Comparison of ENCODE assay signal across 18 cellular contexts in genomic region chr12:89326260-89327040, GRCh38. TPM values are rescaled to one million over a fixed set of nuclear protein-coding genes. Genes with fewer than 3 reads are reported as not detected.
A peak's percentile ranks its signal among the peaks of the same experiment; 100 is the strongest.
DNase-seq lines count a peak whose midpoint lies in the region; ATAC-seq, FAIRE-seq and TF ChIP-seq lines count a peak whose summit lies in the region.
"Had no signal": no experiment of that assay in that cellular context is flagged by ENCODE, and none has a peak within 500 bp of the region (broad histone marks: within the 10 kb centered on the region; RNA-seq: fewer than 3 reads in every experiment).

No MANE protein-coding gene starts in this region.

- H3K23ac ChIP-seq in mesenchymal stem cell (ENCODE audit: low read length in 2 of 2), result no peak overlapping the region

- no peak overlapping the region for H3K14ac ChIP-seq in mesenchymal stem cell (ENCODE audit: low read length in 2 of 2)

- H4K8ac ChIP-seq in mesenchymal stem cell (ENCODE audit: low read length), result no peak overlapping the region

- DNase-seq in fibroblast of villous mesenchyme (ENCODE audit: low read depth) (peak; percentile 61), mesenchymal stem cell (peak; percentile 66), upper lobe of left lung (no peak)
- no peak for DNase-seq in activated naive CD4-positive, alpha-beta T cell (lab: John Stamatoyannopoulos, UW)
- DNase-seq: amniotic stem cell; DMS153; KBM-7; midbrain; NCI-H1048; NCI-H748 treated with DMSO at 0.1 percent for 48 hours; stimulated activated CD4-positive, alpha-beta T cell treated with anti-CD3 and anti-CD28 coated beads, Interleukin-4, amount 100 ng/mL, for 4 hours; SW 1271; WERI-Rb-1 had no signal

- no peak overlapping the region for H3K9ac ChIP-seq in mesenchymal stem cell (ENCODE audit: low read length)

- H3K27ac ChIP-seq in mesenchymal stem cell (ENCODE audit: low read length, poor library complexity, severe bottlenecking), result no peak overlapping the region
- H3K27ac ChIP-seq in upper lobe of left lung, result peak overlapping the region in 3 of 4 donors; percentile 14 to 46 (median 46)
- H3K27ac ChIP-seq: WERI-Rb-1 had no signal

- H3K4me1 ChIP-seq in mesenchymal stem cell (ENCODE audit: control insufficient read depth, insufficient read depth, low read depth, low read length) (no peaks in the 10 kb centered on the region), upper lobe of left lung (peaks cover 9 to 25% (median 15%) of the 10 kb centered on the region in 4 donors)

- no peak overlapping the region for H4K91ac ChIP-seq in mesenchymal stem cell (ENCODE audit: low read length)

- peak overlapping the region in 1 of 2 experiments; percentile 87 for H3K18ac ChIP-seq in mesenchymal stem cell (ENCODE audit: low read depth in 1 of 2, low read length in 2 of 2)

- no peak for TF ChIP-seq CTCF in fibroblast of villous mesenchyme (IDR thresholded peaks at IDR 0.05; ENCODE audit: insufficient read depth, low read depth, low read length)
- TF ChIP-seq CTCF in upper lobe of left lung (IDR thresholded peaks at IDR 0.05), result no peak

- WGBS in mesenchymal stem cell, result 0% methylated on average over 4 of the region's 9 CpGs
- 52 to 61% methylated on average over 9 of the region's 9 CpGs for WGBS in upper lobe of left lung, 2 donors

- TF ChIP-seq EP300 in upper lobe of left lung (IDR thresholded peaks at IDR 0.05), result no peak

- H3K9me3 ChIP-seq in mesenchymal stem cell (ENCODE audit: control insufficient read depth, low read length) (peaks cover 23% of the 10 kb centered on the region), upper lobe of left lung (peaks cover 0 to 12% (median 0%) of the 10 kb centered on the region in 4 donors)

- no peak overlapping the region for H2AK5ac ChIP-seq in mesenchymal stem cell (ENCODE audit: low read length, severe bottlenecking)

- no peak for ATAC-seq in upper lobe of left lung (ENCODE audit: low FRiP score in 2 of 2)
- no peak for ATAC-seq in GM18519 (IDR thresholded peaks at IDR 0.05; ENCODE audit: low FRiP score, unreplicated experiment)
- ATAC-seq in HG02885 (IDR thresholded peaks at IDR 0.05; ENCODE audit: poor library complexity, unreplicated experiment), result no peak

- peak; percentile 98 for FAIRE-seq in TTC549 (lab: Jason Lieb, UNC)
- FAIRE-seq: frontal cortex, RCC 7860 had no signal

- H3K79me1 ChIP-seq in mesenchymal stem cell (replicated peaks; ENCODE audit: low read length, poor library complexity, severe bottlenecking), result no peaks in the 10 kb centered on the region

- no peak overlapping the region for H2BK120ac ChIP-seq in mesenchymal stem cell (ENCODE audit: low read depth, low read length)

- no peak overlapping the region for H2BK12ac ChIP-seq in mesenchymal stem cell (ENCODE audit: low read length in 2 of 2)

- H3K36me3 ChIP-seq in mesenchymal stem cell (ENCODE audit: control insufficient read depth in 1 of 2, insufficient read depth in 2 of 2, low read depth in 1 of 2, low read length in 2 of 2) (no peaks in the 10 kb centered on the region), upper lobe of left lung (no peaks in the 10 kb centered on the region)
- H3K36me3 ChIP-seq: WERI-Rb-1 had no signal

- no peak for TF ChIP-seq POLR2A in upper lobe of left lung (IDR thresholded peaks at IDR 0.05)

- no peak overlapping the region for H2BK5ac ChIP-seq in mesenchymal stem cell (ENCODE audit: low read depth, low read length, poor library complexity, severe bottlenecking)

- H2AFZ ChIP-seq in mesenchymal stem cell (ENCODE audit: low read depth, low read length), result no peak overlapping the region

- H3K4ac ChIP-seq in mesenchymal stem cell (ENCODE audit: low read depth in 1 of 2, low read length in 2 of 2), result no peak overlapping the region

- H3K4me3 ChIP-seq in fibroblast of villous mesenchyme (ENCODE audit: low read depth, low read length) (no peak overlapping the region), mesenchymal stem cell (ENCODE audit: insufficient read depth in 1 of 2, low read depth in 1 of 2, low read length in 2 of 2) (no peak overlapping the region), upper lobe of left lung (no peak overlapping the region)

- no peak overlapping the region for H3K4me2 ChIP-seq in mesenchymal stem cell (ENCODE audit: low read length, poor library complexity, severe bottlenecking)

- H3K27me3 ChIP-seq in mesenchymal stem cell (ENCODE audit: control insufficient read depth in 1 of 2, insufficient read depth in 1 of 2, low read length in 2 of 2), result no peaks in the 10 kb centered on the region
- H3K27me3 ChIP-seq in upper lobe of left lung, result no peaks in the 10 kb centered on the region

- no peak overlapping the region for H2BK15ac ChIP-seq in mesenchymal stem cell (ENCODE audit: low read depth, poor library complexity, severe bottlenecking)

RNA-seq across cellular contexts. Expression of gene DUSP6, which starts 25.9 kb away (rescaled TPM):
- total RNA-seq in fibroblast of villous mesenchyme (68.9 and 75.1 TPM in 2 replicates), upper lobe of left lung (100 to 1,000 TPM in 2 of 6 donors, 10 to 100 TPM in 4; 18.4 to 236 (median 86.0) TPM)
- polyA plus RNA-seq in mesenchymal stem cell (2013, experiment 1 of 2), result 111 TPM
- polyA plus RNA-seq in mesenchymal stem cell (2013, experiment 2 of 2), result 114 TPM

Comparison
In these comparisons a context has a peak if more than half of its experiments do, and no peak if none do; other contexts are left out.
1. DNase-seq: peak in fibroblast of villous mesenchyme (single experiment) and mesenchymal stem cell (single experiment); none in upper lobe of left lung (0 of 2) and activated naive CD4-positive, alpha-beta T cell (0 of 4).